In the genomic region with DNA sequence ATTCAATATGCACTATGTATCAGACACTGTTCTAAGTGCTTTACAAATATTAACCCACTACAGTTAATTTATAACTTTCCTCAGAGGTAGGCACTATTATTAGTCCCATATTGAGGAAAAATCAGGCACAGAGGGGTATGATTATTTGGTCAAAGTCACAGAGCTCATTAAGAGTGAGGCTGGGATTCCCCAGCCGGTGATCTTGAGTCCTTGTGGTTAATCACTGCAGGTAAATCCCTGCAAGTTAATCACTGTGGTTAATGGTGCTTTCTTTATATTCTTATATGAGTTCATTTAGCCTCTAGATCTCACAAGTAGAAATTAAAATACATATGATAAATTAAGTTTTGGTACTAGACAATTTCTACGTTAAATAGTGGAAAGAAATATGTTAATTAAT, we compare ENCODE assay signal across 17 cellular contexts.
"Had no signal": no experiment of that assay in that cellular context is flagged by ENCODE, and none has a peak within 500 bp of the region (broad histone marks: within the 10 kb centered on the region; RNA-seq: fewer than 3 reads in every experiment).

No MANE protein-coding gene starts in this region.

- FAIRE-seq: endometrium had no signal

- H3K79me2 ChIP-seq: hepatocyte had no signal

- H2AFZ ChIP-seq: hepatocyte had no signal

- H3K36me3 ChIP-seq: right lobe of liver, tibial nerve had no signal

- H3K4me1 ChIP-seq: psoas muscle, right lobe of liver, testis, tibial nerve had no signal

- H3K9me3 ChIP-seq: psoas muscle, right lobe of liver, testis, tibial nerve had no signal

- DNase-seq: cortex of kidney; effector memory CD4-positive, alpha-beta T cell; foreskin melanocyte; head of caudate nucleus; naive thymus-derived CD4-positive, alpha-beta T cell; nephron progenitor cell; psoas muscle; retina; right lobe of liver; stimulated activated CD4-positive, alpha-beta T cell treated with anti-CD3 and anti-CD28 coated beads, Interleukin-4, amount 100 ng/mL, for 1 hour; stimulated activated CD8-positive, alpha-beta memory T cell treated with anti-CD3 and anti-CD28 coated beads, Interleukin-4, amount 100 ng/mL, for 48 hours; stimulated activated naive CD8-positive, alpha-beta T cell treated with anti-CD3 and anti-CD28 coated beads, Interleukin-15, Interleukin-2, amounts not matched to agents 100 U/mL and 50 U/mL, for 24 hours; testis had no signal

- H3K27me3 ChIP-seq: hepatocyte, right lobe of liver, testis, tibial nerve had no signal

- H3K27ac Mint-ChIP-seq: naive thymus-derived CD4-positive, alpha-beta T cell; nephron progenitor cell; stimulated activated effector memory CD8-positive, alpha-beta T cell treated with anti-CD3 and anti-CD28 coated beads, Interleukin-12 subunit alpha, Interleukin-12 subunit beta, amount 100 ng/mL, for 72 hours had no signal

- H3K4me2 ChIP-seq: hepatocyte had no signal

- H3K4me3 ChIP-seq: hepatocyte, psoas muscle, right lobe of liver, testis, tibial nerve had no signal

- H3K9me3 Mint-ChIP-seq: naive thymus-derived CD4-positive, alpha-beta T cell; nephron progenitor cell; stimulated activated effector memory CD8-positive, alpha-beta T cell treated with anti-CD3 and anti-CD28 coated beads, Interleukin-12 subunit alpha, Interleukin-12 subunit beta, amount 100 ng/mL, for 72 hours had no signal

- H3K27ac ChIP-seq: hepatocyte, psoas muscle, right lobe of liver, testis, tibial nerve had no signal

- H3K36me3 Mint-ChIP-seq: naive thymus-derived CD4-positive, alpha-beta T cell; stimulated activated effector memory CD8-positive, alpha-beta T cell treated with anti-CD3 and anti-CD28 coated beads, Interleukin-12 subunit alpha, Interleukin-12 subunit beta, amount 100 ng/mL, for 72 hours had no signal

- ATAC-seq: naive thymus-derived CD4-positive, alpha-beta T cell; psoas muscle; right lobe of liver; stimulated activated effector memory CD8-positive, alpha-beta T cell treated with anti-CD3 and anti-CD28 coated beads, Interleukin-12 subunit alpha, Interleukin-12 subunit beta, amount 100 ng/mL, for 72 hours; stimulated activated naive CD8-positive, alpha-beta T cell treated with anti-CD3 and anti-CD28 coated beads, Interleukin-15, Interleukin-2, amounts not matched to agents 100 U/mL and 50 U/mL, for 24 hours had no signal
